In the genomic region with DNA sequence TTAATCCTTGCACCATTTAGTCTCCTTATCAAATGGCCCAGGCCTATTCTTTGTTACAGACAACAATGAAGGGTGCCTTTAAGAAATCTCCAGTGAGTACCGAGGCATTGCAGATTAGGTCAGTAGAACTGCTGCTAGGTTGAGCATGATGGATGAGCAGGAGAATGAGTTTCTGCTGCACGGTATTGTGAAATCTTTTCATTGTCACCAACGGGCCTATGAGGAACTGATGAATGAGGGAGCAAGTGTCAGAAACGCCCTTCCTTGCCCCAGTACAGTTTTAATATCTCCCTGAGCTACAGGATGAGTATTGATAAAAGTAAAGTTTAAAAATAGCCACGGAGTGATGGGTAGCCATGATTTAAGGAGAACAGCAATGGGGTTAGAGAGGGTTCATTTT, we compare ENCODE assay signal across 17 cellular contexts.
"Had no signal": no experiment of that assay in that cellular context is flagged by ENCODE, and none has a peak within 500 bp of the region (broad histone marks: within the 10 kb centered on the region; RNA-seq: fewer than 3 reads in every experiment).

No MANE protein-coding gene starts in this region.

- H3K36me3 Mint-ChIP-seq: activated CD8-positive, alpha-beta memory T cell treated with anti-CD3 and anti-CD28 coated beads, Interleukin-2, amount 10 ng/mL, durations not matched to agents 7 days and 5 days; activated naive CD8-positive, alpha-beta T cell had no signal

- ATAC-seq: activated CD8-positive, alpha-beta memory T cell treated with anti-CD3 and anti-CD28 coated beads, Interleukin-2, amount 10 ng/mL, durations not matched to agents 7 days and 5 days; stimulated activated naive CD8-positive, alpha-beta T cell treated with anti-CD3 and anti-CD28 coated beads, Interleukin-15, amount 100 ng/mL, for 72 hours; T-helper 17 cell had no signal

- H3K4me1 ChIP-seq: esophagus squamous epithelium, testis had no signal

- H3K27me3 Mint-ChIP-seq: activated CD8-positive, alpha-beta memory T cell treated with anti-CD3 and anti-CD28 coated beads, Interleukin-2, amount 10 ng/mL, durations not matched to agents 7 days and 5 days; activated T-cell treated with anti-CD3 and anti-CD28 coated beads, Interleukin-2, amount 50 U/mL, for 24 hours had no signal

- H3K4me3 Mint-ChIP-seq: activated CD8-positive, alpha-beta memory T cell treated with anti-CD3 and anti-CD28 coated beads, Interleukin-2, amount 10 ng/mL, durations not matched to agents 7 days and 5 days; activated naive CD8-positive, alpha-beta T cell; activated T-cell treated with anti-CD3 and anti-CD28 coated beads, Interleukin-2, amount 50 U/mL, for 24 hours; neural crest cell; stimulated activated naive CD8-positive, alpha-beta T cell treated with anti-CD3 and anti-CD28 coated beads, Interleukin-15, amount 100 ng/mL, for 72 hours; T-helper 17 cell had no signal

- H3K36me3 ChIP-seq: esophagus squamous epithelium, heart right ventricle, ovary had no signal

- H3K27ac ChIP-seq: dorsolateral prefrontal cortex, esophagus squamous epithelium, heart right ventricle, ovary, testis had no signal

- H3K4me1 Mint-ChIP-seq: activated CD8-positive, alpha-beta memory T cell treated with anti-CD3 and anti-CD28 coated beads, Interleukin-2, amount 10 ng/mL, durations not matched to agents 7 days and 5 days; stimulated activated naive CD8-positive, alpha-beta T cell treated with anti-CD3 and anti-CD28 coated beads, Interleukin-15, amount 100 ng/mL, for 72 hours; T-helper 17 cell had no signal

- H3K27ac Mint-ChIP-seq: activated CD8-positive, alpha-beta memory T cell treated with anti-CD3 and anti-CD28 coated beads, Interleukin-2, amount 10 ng/mL, durations not matched to agents 7 days and 5 days; activated naive CD8-positive, alpha-beta T cell; activated T-cell treated with anti-CD3 and anti-CD28 coated beads, Interleukin-2, amount 50 U/mL, for 24 hours; stimulated activated naive CD8-positive, alpha-beta T cell treated with anti-CD3 and anti-CD28 coated beads, Interleukin-15, amount 100 ng/mL, for 72 hours; T-helper 17 cell had no signal

- H3K4me3 ChIP-seq: dorsolateral prefrontal cortex, esophagus squamous epithelium, heart right ventricle, ovary, testis had no signal

- H3K27me3 ChIP-seq: esophagus squamous epithelium, heart right ventricle, ovary, testis had no signal

- DNase-seq: activated CD4-positive, CD25-positive, alpha-beta regulatory T cell; activated CD8-positive, alpha-beta memory T cell treated with anti-CD3 and anti-CD28 coated beads, Interleukin-2, amount 10 ng/mL, durations not matched to agents 7 days and 5 days; activated effector memory CD4-positive, alpha-beta T cell treated with Interleukin-2 at 50 U/mL for 16 hours; activated T-cell treated with anti-CD3 and anti-CD28 coated beads, Interleukin-2, amount 50 U/mL, for 24 hours; cerebellar nuclear complex; dorsolateral prefrontal cortex; esophagus squamous epithelium; foreskin melanocyte; heart right ventricle; ovary; stimulated activated CD4-positive, alpha-beta T cell treated with anti-CD3 and anti-CD28 coated beads, Interleukin-15, amount 100 ng/mL, for 24 hours; stimulated activated CD4-positive, alpha-beta T cell treated with anti-CD3 and anti-CD28 coated beads, Interleukin-4, amount 100 ng/mL, for 24 hours; stimulated activated naive CD8-positive, alpha-beta T cell treated with anti-CD3 and anti-CD28 coated beads, Interleukin-15, amount 100 ng/mL, for 72 hours; T-helper 17 cell; testis had no signal

- H3K9me3 Mint-ChIP-seq: activated T-cell treated with anti-CD3 and anti-CD28 coated beads, Interleukin-2, amount 50 U/mL, for 24 hours; neural crest cell had no signal

- H3K9me3 ChIP-seq: esophagus squamous epithelium, heart right ventricle, ovary, testis had no signal
